ENCODE assay signal across 1 cellular context in genomic region chr10:1571587-1572237, GRCh38.
TF ChIP-seq lines count a peak whose summit lies in the region.

No MANE protein-coding gene starts in this region.

TF ChIP-seq in IMR-90, 13 proteins besides CTCF, POLR2A, EP300 and RAD21:
- TF ChIP-seq MAFK (IDR thresholded peaks at IDR 0.05; ENCODE audit: low read depth, low read length): no peak
- no peak for TF ChIP-seq RCOR1 (IDR thresholded peaks at IDR 0.05; ENCODE audit: insufficient replicate concordance, low read length)
- TF ChIP-seq SMC3 (IDR thresholded peaks at IDR 0.05; ENCODE audit: low read depth, low read length): no peak
- TF ChIP-seq MAZ (IDR thresholded peaks at IDR 0.05; ENCODE audit: borderline replicate concordance, low read depth, low read length): no peak
- no peak for TF ChIP-seq USF2 (IDR thresholded peaks at IDR 0.05; ENCODE audit: low read depth, low read length)
- TF ChIP-seq FOS (IDR thresholded peaks at IDR 0.05; ENCODE audit: low read depth, low read length): no peak
